1 cellular context compared by ENCODE assay signal in the genomic region with DNA sequence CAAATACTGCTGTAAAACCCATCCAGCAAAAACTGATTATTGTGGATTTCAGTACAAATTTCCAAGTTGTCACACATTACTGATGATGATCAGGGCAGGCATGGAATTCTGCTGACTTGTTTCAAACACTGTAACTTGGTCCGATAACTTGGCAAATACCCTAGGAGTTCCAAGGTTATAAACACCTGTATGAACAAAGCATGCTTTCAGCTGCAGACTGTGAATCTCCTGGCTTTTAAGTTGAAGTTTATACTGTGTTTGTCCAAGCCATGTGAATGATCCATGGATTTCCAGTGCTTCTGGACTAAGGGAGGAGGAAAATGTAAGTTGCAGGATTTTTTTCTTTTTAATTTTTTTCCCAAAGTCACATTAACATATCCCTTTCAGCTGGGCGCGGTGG.
TF ChIP-seq lines count a peak whose summit lies in the region.

No MANE protein-coding gene starts in this region.

TF ChIP-seq in HepG2, 621 proteins besides CTCF, POLR2A, EP300 and RAD21 (continued from another document):
- TF ChIP-seq ARID5B (CRISPR knock-in tag; IDR thresholded peaks at IDR 0.05) (peak; percentile 81), SMYD3 (CRISPR knock-in tag; IDR thresholded peaks at IDR 0.05) (no peak), MAFF (IDR thresholded peaks at IDR 0.05; ENCODE audit: low read depth, low read length) (peak; percentile 59; the same call in 1 of the 2 replicates), ELF3 (CRISPR knock-in tag; IDR thresholded peaks at IDR 0.05) (peak; percentile 39; the same call in 1 of the 2 replicates), ZNF230 (CRISPR knock-in tag; IDR thresholded peaks at IDR 0.05) (peak; percentile 50; the same call in 1 of the 2 replicates), NCOA2 (CRISPR knock-in tag; IDR thresholded peaks at IDR 0.05) (peak; percentile 71), ZFP90 (CRISPR knock-in tag; IDR thresholded peaks at IDR 0.05; ENCODE audit: borderline replicate concordance) (no peak), MED1 (CRISPR knock-in tag; IDR thresholded peaks at IDR 0.05) (peak; percentile 47; the same call in 1 of the 2 replicates), FOXJ3 (CRISPR knock-in tag; IDR thresholded peaks at IDR 0.05; ENCODE audit: borderline replicate concordance) (peak; percentile 44; the same call in 1 of the 2 replicates), ZNF609 (CRISPR knock-in tag; IDR thresholded peaks at IDR 0.05; ENCODE audit: borderline replicate concordance) (peak; percentile 44; the same call in 1 of the 2 replicates), ZNF101 (CRISPR knock-in tag; IDR thresholded peaks at IDR 0.05; ENCODE audit: borderline replicate concordance, low read depth) (no peak), U2AF1 (optimal IDR thresholded peaks at IDR 0.05; ENCODE audit: low read depth, low read length) (no peak), ZBTB3 (CRISPR knock-in tag; IDR thresholded peaks at IDR 0.05; ENCODE audit: borderline replicate concordance, low read depth) (0 out of 2 replicates have a peak, but pooled peaks have one; percentile 47), KLF6 (CRISPR knock-in tag; IDR thresholded peaks at IDR 0.05) (no peak), ZEB1 (IDR thresholded peaks at IDR 0.05; ENCODE audit: insufficient replicate concordance, low read depth) (peak; percentile 27), TARDBP (CRISPR knock-in tag; IDR thresholded peaks at IDR 0.05) (peak; percentile 44; the same call in 1 of the 2 replicates), GTF2F1 (IDR thresholded peaks at IDR 0.05; ENCODE audit: low read length) (no peak), YEATS4 (CRISPR knock-in tag; IDR thresholded peaks at IDR 0.05; ENCODE audit: borderline replicate concordance) (no peak), SMAD1 (CRISPR knock-in tag; IDR thresholded peaks at IDR 0.05; ENCODE audit: borderline replicate concordance, low read depth) (no peak), RORA (CRISPR knock-in tag; IDR thresholded peaks at IDR 0.05) (no peak), NR1H2 (CRISPR knock-in tag; IDR thresholded peaks at IDR 0.05; ENCODE audit: borderline replicate concordance, low read depth) (no peak), RFX1 (IDR thresholded peaks at IDR 0.05) (no peak), ZNF414 (CRISPR knock-in tag; IDR thresholded peaks at IDR 0.05) (no peak), KAT7 (CRISPR knock-in tag; IDR thresholded peaks at IDR 0.05; ENCODE audit: borderline replicate concordance) (0 out of 2 replicates have a peak, but pooled peaks have one; percentile 40), ZNF20 (CRISPR knock-in tag; IDR thresholded peaks at IDR 0.05) (no peak), SALL1 (CRISPR knock-in tag; IDR thresholded peaks at IDR 0.05) (peak; percentile 52; the same call in 1 of the 2 replicates), KLF13 (CRISPR knock-in tag; IDR thresholded peaks at IDR 0.05) (no peak), MBD4 (IDR thresholded peaks at IDR 0.05; ENCODE audit: borderline replicate concordance, low read length) (no peak), REPIN1 (CRISPR knock-in tag; IDR thresholded peaks at IDR 0.05; ENCODE audit: borderline replicate concordance, low read depth) (no peak), MAFK (conservative IDR thresholded peaks at IDR 0.05 in 1 of 2, IDR thresholded peaks at IDR 0.05 in 1 of 2; ENCODE audit: low read length in 2 of 2) (peak; percentile 55 to 62), ZNF556 (CRISPR knock-in tag; IDR thresholded peaks at IDR 0.05; ENCODE audit: borderline replicate concordance) (no peak), ZNF674 (CRISPR knock-in tag; IDR thresholded peaks at IDR 0.05; ENCODE audit: low read depth) (no peak), ZNF292 (CRISPR knock-in tag; IDR thresholded peaks at IDR 0.05; ENCODE audit: borderline replicate concordance, low read depth) (no peak; the same call in 1 of the 2 replicates), PAXIP1 (CRISPR knock-in tag; conservative IDR thresholded peaks at IDR 0.05) (peak; percentile 81), ZNF331 (CRISPR knock-in tag; IDR thresholded peaks at IDR 0.05) (peak; percentile 17; the same call in 1 of the 2 replicates), AKAP8 (CRISPR knock-in tag; IDR thresholded peaks at IDR 0.05) (no peak)
- TF ChIP-seq, protein P1, sequence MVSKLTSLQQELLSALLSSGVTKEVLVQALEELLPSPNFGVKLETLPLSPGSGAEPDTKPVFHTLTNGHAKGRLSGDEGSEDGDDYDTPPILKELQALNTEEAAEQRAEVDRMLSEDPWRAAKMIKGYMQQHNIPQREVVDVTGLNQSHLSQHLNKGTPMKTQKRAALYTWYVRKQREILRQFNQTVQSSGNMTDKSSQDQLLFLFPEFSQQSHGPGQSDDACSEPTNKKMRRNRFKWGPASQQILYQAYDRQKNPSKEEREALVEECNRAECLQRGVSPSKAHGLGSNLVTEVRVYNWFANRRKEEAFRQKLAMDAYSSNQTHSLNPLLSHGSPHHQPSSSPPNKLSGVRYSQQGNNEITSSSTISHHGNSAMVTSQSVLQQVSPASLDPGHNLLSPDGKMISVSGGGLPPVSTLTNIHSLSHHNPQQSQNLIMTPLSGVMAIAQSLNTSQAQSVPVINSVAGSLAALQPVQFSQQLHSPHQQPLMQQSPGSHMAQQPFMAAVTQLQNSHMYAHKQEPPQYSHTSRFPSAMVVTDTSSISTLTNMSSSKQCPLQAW (CRISPR knock-in tag; IDR thresholded peaks at IDR 0.05): 0 out of 2 replicates have a peak, but pooled peaks have one; percentile 45
- TF ChIP-seq, protein P2, sequence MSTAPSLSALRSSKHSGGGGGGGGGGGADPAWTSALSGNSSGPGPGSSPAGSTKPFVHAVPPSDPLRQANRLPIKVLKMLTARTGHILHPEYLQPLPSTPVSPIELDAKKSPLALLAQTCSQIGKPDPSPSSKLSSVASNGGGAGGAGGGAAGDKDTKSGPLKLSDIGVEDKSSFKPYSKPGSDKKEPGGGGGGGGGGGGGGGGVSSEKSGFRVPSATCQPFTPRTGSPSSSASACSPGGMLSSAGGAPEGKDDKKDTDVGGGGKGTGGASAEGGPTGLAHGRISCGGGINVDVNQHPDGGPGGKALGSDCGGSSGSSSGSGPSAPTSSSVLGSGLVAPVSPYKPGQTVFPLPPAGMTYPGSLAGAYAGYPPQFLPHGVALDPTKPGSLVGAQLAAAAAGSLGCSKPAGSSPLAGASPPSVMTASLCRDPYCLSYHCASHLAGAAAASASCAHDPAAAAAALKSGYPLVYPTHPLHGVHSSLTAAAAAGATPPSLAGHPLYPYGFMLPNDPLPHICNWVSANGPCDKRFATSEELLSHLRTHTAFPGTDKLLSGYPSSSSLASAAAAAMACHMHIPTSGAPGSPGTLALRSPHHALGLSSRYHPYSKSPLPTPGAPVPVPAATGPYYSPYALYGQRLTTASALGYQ (CRISPR knock-in tag; IDR thresholded peaks at IDR 0.05): no peak
- TF ChIP-seq, protein P3, sequence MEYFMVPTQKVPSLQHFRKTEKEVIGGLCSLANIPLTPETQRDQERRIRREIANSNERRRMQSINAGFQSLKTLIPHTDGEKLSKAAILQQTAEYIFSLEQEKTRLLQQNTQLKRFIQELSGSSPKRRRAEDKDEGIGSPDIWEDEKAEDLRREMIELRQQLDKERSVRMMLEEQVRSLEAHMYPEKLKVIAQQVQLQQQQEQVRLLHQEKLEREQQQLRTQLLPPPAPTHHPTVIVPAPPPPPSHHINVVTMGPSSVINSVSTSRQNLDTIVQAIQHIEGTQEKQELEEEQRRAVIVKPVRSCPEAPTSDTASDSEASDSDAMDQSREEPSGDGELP (IDR thresholded peaks at IDR 0.05; ENCODE audit: borderline replicate concordance, low read depth): peak; percentile 44; the same call in 1 of the 2 replicates
- TF ChIP-seq, protein P4, sequence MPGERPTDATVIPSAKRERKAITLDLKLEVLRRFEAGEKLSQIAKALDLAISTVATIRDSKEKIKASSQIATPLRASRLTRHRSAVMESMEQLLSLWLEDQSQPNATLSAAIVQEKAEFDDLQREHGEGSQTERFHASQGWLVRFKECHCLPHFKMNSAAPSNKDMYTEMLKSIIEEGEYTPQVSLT (CRISPR knock-in tag; IDR thresholded peaks at IDR 0.05; ENCODE audit: borderline replicate concordance, low read depth): no peak
